ENCODE assay signal across 15 cellular contexts in the genomic region with DNA sequence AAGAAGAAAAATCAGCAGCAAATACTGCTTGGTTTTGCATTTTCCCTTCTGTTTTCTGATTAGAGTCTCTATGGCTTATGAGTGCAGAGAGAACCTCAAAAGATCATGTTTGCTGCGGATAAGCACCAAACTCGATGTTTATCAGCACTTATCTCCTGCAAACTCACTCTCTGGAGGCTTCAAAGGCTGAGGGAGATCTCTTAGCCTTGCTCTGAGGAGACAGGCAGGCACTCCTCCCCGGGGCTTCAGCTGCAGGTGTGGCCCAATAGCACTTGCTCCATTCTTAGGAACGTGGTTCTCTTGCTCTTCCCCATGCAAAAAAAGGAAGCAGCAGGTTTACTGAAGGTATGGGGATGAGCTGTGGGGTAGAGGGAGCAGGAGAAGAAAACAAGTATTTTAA. TPM values are rescaled to one million over a fixed set of nuclear protein-coding genes. Genes with fewer than 3 reads are reported as not detected.
DNase-seq lines count a peak whose midpoint lies in the region; ATAC-seq lines count a peak whose summit lies in the region.
"Had no signal": no experiment of that assay in that cellular context is flagged by ENCODE, and none has a peak within 500 bp of the region (broad histone marks: within the 10 kb centered on the region; RNA-seq: fewer than 3 reads in every experiment).

No MANE protein-coding gene starts in this region.

- H3K27me3 Mint-ChIP-seq in activated naive CD4-positive, alpha-beta T cell treated with anti-CD3 and anti-CD28 coated beads, Interleukin-2, amount 10 ng/mL, durations not matched to agents 7 days and 5 days: no peaks in the 10 kb centered on the region
- no peaks in the 10 kb centered on the region for H3K27me3 Mint-ChIP-seq in stimulated activated naive CD8-positive, alpha-beta T cell treated with anti-CD3 and anti-CD28 coated beads, Interleukin-15, amount 100 ng/mL, for 72 hours

- ATAC-seq in activated naive CD4-positive, alpha-beta T cell treated with anti-CD3 and anti-CD28 coated beads, Interleukin-2, amount 50 U/mL, for 72 hours: no peak
- no peak for ATAC-seq in stimulated activated naive CD8-positive, alpha-beta T cell treated with anti-CD3 and anti-CD28 coated beads, Interleukin-15, amount 100 ng/mL, for 72 hours
- no peak for ATAC-seq in GM19351 (IDR thresholded peaks at IDR 0.05; ENCODE audit: unreplicated experiment)
- ATAC-seq: esophagus mucosa had no signal

- DNase-seq in activated naive CD4-positive, alpha-beta T cell treated with anti-CD3 and anti-CD28 coated beads, Interleukin-2, amount 10 ng/mL, durations not matched to agents 7 days and 5 days: peak; percentile 58
- no peak for DNase-seq in activated naive CD4-positive, alpha-beta T cell treated with anti-CD3 and anti-CD28 coated beads, Interleukin-2, amount 50 U/mL, for 72 hours (ENCODE audit: low spot score in 2 of 2)
- DNase-seq in RPMI8226 (peak; percentile 59), cortex of kidney (lab: John Stamatoyannopoulos, UW) (no peak), NCI-H526 (lab: John Stamatoyannopoulos, UW) (no peak)
- peak; percentile 44 for DNase-seq in central memory CD4-positive, alpha-beta T cell
- no peak for DNase-seq in stimulated activated naive CD8-positive, alpha-beta T cell treated with anti-CD3 and anti-CD28 coated beads, Interleukin-15, amount 100 ng/mL, for 72 hours
- DNase-seq: activated effector memory CD4-positive, alpha-beta T cell treated with Interleukin-2 at 50 U/mL for 16 hours; cerebellar nuclear complex; NCI-H1417; posterior cingulate gyrus; stimulated activated CD4-positive, alpha-beta T cell treated with anti-CD3 and anti-CD28 coated beads, Interleukin-15, amount 100 ng/mL, for 24 hours had no signal

- peaks cover 80% of the 10 kb centered on the region for H3K4me1 Mint-ChIP-seq in activated naive CD4-positive, alpha-beta T cell treated with anti-CD3 and anti-CD28 coated beads, Interleukin-2, amount 10 ng/mL, durations not matched to agents 7 days and 5 days
- peaks cover 79% of the 10 kb centered on the region for H3K4me1 Mint-ChIP-seq in stimulated activated naive CD8-positive, alpha-beta T cell treated with anti-CD3 and anti-CD28 coated beads, Interleukin-15, amount 100 ng/mL, for 72 hours

- H3K36me3 Mint-ChIP-seq in activated naive CD4-positive, alpha-beta T cell treated with anti-CD3 and anti-CD28 coated beads, Interleukin-2, amount 10 ng/mL, durations not matched to agents 7 days and 5 days: peaks cover 52% of the 10 kb centered on the region
- H3K36me3 Mint-ChIP-seq in activated naive CD4-positive, alpha-beta T cell treated with anti-CD3 and anti-CD28 coated beads, Interleukin-2, amount 50 U/mL, for 72 hours: peaks cover 0 to 20% of the 10 kb centered on the region in 2 donors

- H3K27ac Mint-ChIP-seq in activated naive CD4-positive, alpha-beta T cell treated with anti-CD3 and anti-CD28 coated beads, Interleukin-2, amount 10 ng/mL, durations not matched to agents 7 days and 5 days: peak overlapping the region; percentile 96
- peak overlapping the region in 1 of 2 donors; percentile 56 for H3K27ac Mint-ChIP-seq in activated naive CD4-positive, alpha-beta T cell treated with anti-CD3 and anti-CD28 coated beads, Interleukin-2, amount 50 U/mL, for 72 hours
- peak overlapping the region; percentile 66 to 68 for H3K27ac Mint-ChIP-seq in stimulated activated naive CD8-positive, alpha-beta T cell treated with anti-CD3 and anti-CD28 coated beads, Interleukin-15, amount 100 ng/mL, for 72 hours

- peak overlapping the region; percentile 66 for H3K4me3 Mint-ChIP-seq in activated naive CD4-positive, alpha-beta T cell treated with anti-CD3 and anti-CD28 coated beads, Interleukin-2, amount 10 ng/mL, durations not matched to agents 7 days and 5 days
- peak overlapping the region; percentile 61 to 74 for H3K4me3 Mint-ChIP-seq in stimulated activated naive CD8-positive, alpha-beta T cell treated with anti-CD3 and anti-CD28 coated beads, Interleukin-15, amount 100 ng/mL, for 72 hours

- CTCF ChIA-PET in activated naive CD4-positive, alpha-beta T cell treated with anti-CD3 and anti-CD28 coated beads, Interleukin-2, amount 10 ng/mL, durations not matched to agents 7 days and 5 days (lab: Charles Lee): interaction anchor here (1.1 to 3.9 kb wide), 4 partner anchors 12 to 63 kb away, joined by 3 to 14 read pairs (median 7); no protein-coding TSS in a partner anchor

- H3K9me3 Mint-ChIP-seq in activated naive CD4-positive, alpha-beta T cell treated with anti-CD3 and anti-CD28 coated beads, Interleukin-2, amount 10 ng/mL, durations not matched to agents 7 days and 5 days: no peaks in the 10 kb centered on the region
- H3K9me3 Mint-ChIP-seq in activated naive CD4-positive, alpha-beta T cell treated with anti-CD3 and anti-CD28 coated beads, Interleukin-2, amount 50 U/mL, for 72 hours: no peaks in the 10 kb centered on the region
- no peaks in the 10 kb centered on the region for H3K9me3 Mint-ChIP-seq in stimulated activated naive CD8-positive, alpha-beta T cell treated with anti-CD3 and anti-CD28 coated beads, Interleukin-15, amount 100 ng/mL, for 72 hours

RNA-seq across cellular contexts. Expression of gene FLI1, which starts 45.1 kb away (rescaled TPM):
- 10 to 100 TPM; 44.4 to 69.4 TPM for total RNA-seq in activated naive CD4-positive, alpha-beta T cell treated with anti-CD3 and anti-CD28 coated beads, Interleukin-2, amount 50 U/mL, for 72 hours
- total RNA-seq: NCI-H460 had no signal

Comparison
In these comparisons a context has a peak if more than half of its experiments do, and no peak if none do; other contexts are left out.
1. DNase-seq: peak in activated naive CD4-positive, alpha-beta T cell treated with anti-CD3 and anti-CD28 coated beads, Interleukin-2, amount 10 ng/mL, durations not matched to agents 7 days and 5 days (single experiment), RPMI8226 (single experiment) and central memory CD4-positive, alpha-beta T cell (single experiment); none in activated naive CD4-positive, alpha-beta T cell treated with anti-CD3 and anti-CD28 coated beads, Interleukin-2, amount 50 U/mL, for 72 hours (0 of 2), stimulated activated naive CD8-positive, alpha-beta T cell treated with anti-CD3 and anti-CD28 coated beads, Interleukin-15, amount 100 ng/mL, for 72 hours (0 of 2), cortex of kidney (single experiment) and NCI-H526 (0 of 2).